Comparison of ENCODE assay signal across 1 cellular context in the genomic region with DNA sequence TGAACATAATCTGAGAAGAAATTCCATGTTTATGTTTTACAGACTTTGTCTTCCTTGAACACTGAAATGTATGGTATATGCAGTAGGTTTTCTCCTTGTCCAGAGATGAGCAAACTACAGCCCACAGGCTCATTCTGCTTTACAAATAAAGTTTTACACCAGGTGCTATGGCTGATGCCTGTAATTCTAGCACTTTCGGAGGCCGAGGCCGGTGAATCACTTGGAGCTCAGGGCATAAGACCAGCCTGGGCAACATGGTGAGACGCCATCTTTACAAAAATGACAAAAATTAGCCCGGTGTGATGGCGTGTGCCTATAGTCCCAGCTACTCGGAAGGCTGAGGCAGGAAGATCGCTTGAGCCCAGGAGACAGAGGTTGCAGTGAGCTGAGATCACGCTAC.
TF ChIP-seq lines count a peak whose summit lies in the region.

No MANE protein-coding gene starts in this region.

TF ChIP-seq in K562, 482 proteins besides CTCF, POLR2A, EP300 and RAD21:
- TF ChIP-seq ZNF830 (CRISPR knock-in tag; IDR thresholded peaks at IDR 0.05) = no peak
- no peak for TF ChIP-seq HNRNPL (IDR thresholded peaks at IDR 0.05; ENCODE audit: low read depth, low read length)
- TF ChIP-seq, protein P1, sequence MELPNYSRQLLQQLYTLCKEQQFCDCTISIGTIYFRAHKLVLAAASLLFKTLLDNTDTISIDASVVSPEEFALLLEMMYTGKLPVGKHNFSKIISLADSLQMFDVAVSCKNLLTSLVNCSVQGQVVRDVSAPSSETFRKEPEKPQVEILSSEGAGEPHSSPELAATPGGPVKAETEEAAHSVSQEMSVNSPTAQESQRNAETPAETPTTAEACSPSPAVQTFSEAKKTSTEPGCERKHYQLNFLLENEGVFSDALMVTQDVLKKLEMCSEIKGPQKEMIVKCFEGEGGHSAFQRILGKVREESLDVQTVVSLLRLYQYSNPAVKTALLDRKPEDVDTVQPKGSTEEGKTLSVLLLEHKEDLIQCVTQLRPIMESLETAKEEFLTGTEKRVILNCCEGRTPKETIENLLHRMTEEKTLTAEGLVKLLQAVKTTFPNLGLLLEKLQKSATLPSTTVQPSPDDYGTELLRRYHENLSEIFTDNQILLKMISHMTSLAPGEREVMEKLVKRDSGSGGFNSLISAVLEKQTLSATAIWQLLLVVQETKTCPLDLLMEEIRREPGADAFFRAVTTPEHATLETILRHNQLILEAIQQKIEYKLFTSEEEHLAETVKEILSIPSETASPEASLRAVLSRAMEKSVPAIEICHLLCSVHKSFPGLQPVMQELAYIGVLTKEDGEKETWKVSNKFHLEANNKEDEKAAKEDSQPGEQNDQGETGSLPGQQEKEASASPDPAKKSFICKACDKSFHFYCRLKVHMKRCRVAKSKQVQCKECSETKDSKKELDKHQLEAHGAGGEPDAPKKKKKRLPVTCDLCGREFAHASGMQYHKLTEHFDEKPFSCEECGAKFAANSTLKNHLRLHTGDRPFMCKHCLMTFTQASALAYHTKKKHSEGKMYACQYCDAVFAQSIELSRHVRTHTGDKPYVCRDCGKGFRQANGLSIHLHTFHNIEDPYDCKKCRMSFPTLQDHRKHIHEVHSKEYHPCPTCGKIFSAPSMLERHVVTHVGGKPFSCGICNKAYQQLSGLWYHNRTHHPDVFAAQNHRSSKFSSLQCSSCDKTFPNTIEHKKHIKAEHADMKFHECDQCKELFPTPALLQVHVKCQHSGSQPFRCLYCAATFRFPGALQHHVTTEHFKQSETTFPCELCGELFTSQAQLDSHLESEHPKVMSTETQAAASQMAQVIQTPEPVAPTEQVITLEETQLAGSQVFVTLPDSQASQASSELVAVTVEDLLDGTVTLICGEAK (IDR thresholded peaks at IDR 0.05) = peak; percentile 30; the same call in 1 of the 2 replicates
- TF ChIP-seq, protein P1 (CRISPR knock-in tag; IDR thresholded peaks at IDR 0.05) = no peak
